9 cellular contexts compared by ENCODE assay signal in genomic region chr12:108559748-108560147, GRCh38. TPM values are rescaled to one million over a fixed set of nuclear protein-coding genes. Genes with fewer than 3 reads are reported as not detected.
DNase-seq lines count a peak whose midpoint lies in the region; ATAC-seq and TF ChIP-seq lines count a peak whose summit lies in the region.
"Had no signal": no experiment of that assay in that cellular context is flagged by ENCODE, and none has a peak within 500 bp of the region (broad histone marks: within the 10 kb centered on the region; RNA-seq: fewer than 3 reads in every experiment).

No MANE protein-coding gene starts in this region.

- H3K27ac Mint-ChIP-seq in activated naive CD4-positive, alpha-beta T cell treated with anti-CD3 and anti-CD28 coated beads, Interleukin-2, amount 10 ng/mL, durations not matched to agents 7 days and 5 days, result peak overlapping the region; percentile 97
- peak overlapping the region; percentile 98 for H3K27ac Mint-ChIP-seq in activated naive CD8-positive, alpha-beta T cell treated with anti-CD3 and anti-CD28 coated beads, Interleukin-2, amount 10 ng/mL, durations not matched to agents 7 days and 5 days

- peaks cover 28% of the 10 kb centered on the region for H3K36me3 Mint-ChIP-seq in activated naive CD4-positive, alpha-beta T cell treated with anti-CD3 and anti-CD28 coated beads, Interleukin-2, amount 10 ng/mL, durations not matched to agents 7 days and 5 days
- peaks cover 11% of the 10 kb centered on the region for H3K36me3 Mint-ChIP-seq in activated naive CD8-positive, alpha-beta T cell treated with anti-CD3 and anti-CD28 coated beads, Interleukin-2, amount 10 ng/mL, durations not matched to agents 7 days and 5 days

- H3K27ac ChIP-seq in tibial nerve, result no peak overlapping the region

- H3K27me3 Mint-ChIP-seq in activated naive CD4-positive, alpha-beta T cell treated with anti-CD3 and anti-CD28 coated beads, Interleukin-2, amount 10 ng/mL, durations not matched to agents 7 days and 5 days, result no peaks in the 10 kb centered on the region
- H3K27me3 Mint-ChIP-seq in activated naive CD8-positive, alpha-beta T cell treated with anti-CD3 and anti-CD28 coated beads, Interleukin-2, amount 10 ng/mL, durations not matched to agents 7 days and 5 days, result no peaks in the 10 kb centered on the region

- no peak for DNase-seq in activated naive CD4-positive, alpha-beta T cell treated with anti-CD3 and anti-CD28 coated beads, Interleukin-2, amount 10 ng/mL, durations not matched to agents 7 days and 5 days
- DNase-seq in activated naive CD4-positive, alpha-beta T cell (lab: John Stamatoyannopoulos, UW), result no peak
- no peak for DNase-seq in activated naive CD8-positive, alpha-beta T cell treated with anti-CD3 and anti-CD28 coated beads, Interleukin-2, amount 10 ng/mL, durations not matched to agents 7 days and 5 days
- no peak for DNase-seq in kidney epithelial cell (ENCODE audit: low read depth)
- no peak for DNase-seq in tibial nerve (ENCODE audit: low spot score in 2 of 2)
- no peak for DNase-seq in LoVo (ENCODE audit: low spot score)
- DNase-seq in UCSD-AML1 (lab: John Stamatoyannopoulos, UW; ENCODE audit: unreplicated experiment), result no peak
- DNase-seq: activated CD8-positive, alpha-beta memory T cell treated with anti-CD3 and anti-CD28 coated beads, Interleukin-2, amount 50 U/mL, for 4 hours had no signal

- H3K4me3 Mint-ChIP-seq in activated naive CD4-positive, alpha-beta T cell treated with anti-CD3 and anti-CD28 coated beads, Interleukin-2, amount 10 ng/mL, durations not matched to agents 7 days and 5 days, result peak overlapping the region; percentile 98
- peak overlapping the region; percentile 94 for H3K4me3 Mint-ChIP-seq in activated naive CD8-positive, alpha-beta T cell treated with anti-CD3 and anti-CD28 coated beads, Interleukin-2, amount 10 ng/mL, durations not matched to agents 7 days and 5 days

- ATAC-seq in activated naive CD8-positive, alpha-beta T cell treated with anti-CD3 and anti-CD28 coated beads, Interleukin-2, amount 10 ng/mL, durations not matched to agents 7 days and 5 days (ENCODE audit: low read depth), result no peak
- no peak for ATAC-seq in HG03432 (IDR thresholded peaks at IDR 0.05; ENCODE audit: unreplicated experiment)

- peaks cover 0 to 75% (median 23%) of the 10 kb centered on the region in 4 donors for H3K4me1 ChIP-seq in tibial nerve

- POLR2A ChIA-PET in activated naive CD8-positive, alpha-beta T cell treated with anti-CD3 and anti-CD28 coated beads, Interleukin-2, amount 10 ng/mL, durations not matched to agents 7 days and 5 days (lab: Charles Lee), result interaction anchor here (6.6 to 12.2 kb wide), 2 partner anchors 60 to 72 kb away, joined by 135 to 146 read pairs; partner anchors contain the start of gene SELPLG

- CTCF ChIA-PET in activated naive CD4-positive, alpha-beta T cell treated with anti-CD3 and anti-CD28 coated beads, Interleukin-2, amount 10 ng/mL, durations not matched to agents 7 days and 5 days (lab: Charles Lee), result interaction anchor here (1.0 to 15.3 kb wide), 2 partner anchors 11 to 59 kb away, joined by 3 to 268 read pairs; no protein-coding TSS in a partner anchor

- peaks cover 66% of the 10 kb centered on the region for H3K4me1 Mint-ChIP-seq in activated naive CD4-positive, alpha-beta T cell treated with anti-CD3 and anti-CD28 coated beads, Interleukin-2, amount 10 ng/mL, durations not matched to agents 7 days and 5 days
- H3K4me1 Mint-ChIP-seq in activated naive CD8-positive, alpha-beta T cell treated with anti-CD3 and anti-CD28 coated beads, Interleukin-2, amount 10 ng/mL, durations not matched to agents 7 days and 5 days, result peaks cover 47% of the 10 kb centered on the region

- no peaks in the 10 kb centered on the region for H3K9me3 ChIP-seq in tibial nerve

- no peak for TF ChIP-seq CTCF in kidney epithelial cell (IDR thresholded peaks at IDR 0.05; ENCODE audit: insufficient read depth, low read length, poor library complexity, severe bottlenecking)
- no peak for TF ChIP-seq CTCF in tibial nerve (IDR thresholded peaks at IDR 0.05)

- WGBS in tibial nerve, 2 donors, result 57 to 60% methylated on average over 3 of the region's 3 CpGs

- H3K4me3 ChIP-seq in kidney epithelial cell (ENCODE audit: low read depth, low read length) (peak overlapping the region; percentile 60), tibial nerve (peak overlapping the region in 3 of 4 donors; percentile 62 to 96 (median 95))

- peaks cover 2% of the 10 kb centered on the region for H3K36me3 ChIP-seq in kidney epithelial cell (ENCODE audit: control insufficient read depth, insufficient read depth, low read length)
- H3K36me3 ChIP-seq in tibial nerve, result peaks cover 0 to 14% (median 0%) of the 10 kb centered on the region in 3 donors

- TF ChIP-seq POLR2A in tibial nerve (IDR thresholded peaks at IDR 0.05), result no peak

- H3K27me3 ChIP-seq in kidney epithelial cell (ENCODE audit: control insufficient read depth, insufficient read depth, low read length), result no peaks in the 10 kb centered on the region
- no peaks in the 10 kb centered on the region for H3K27me3 ChIP-seq in tibial nerve

- H3K9me3 Mint-ChIP-seq in activated naive CD4-positive, alpha-beta T cell treated with anti-CD3 and anti-CD28 coated beads, Interleukin-2, amount 10 ng/mL, durations not matched to agents 7 days and 5 days, result no peaks in the 10 kb centered on the region
- H3K9me3 Mint-ChIP-seq in activated naive CD8-positive, alpha-beta T cell treated with anti-CD3 and anti-CD28 coated beads, Interleukin-2, amount 10 ng/mL, durations not matched to agents 7 days and 5 days, result no peaks in the 10 kb centered on the region

- TF ChIP-seq EP300 in tibial nerve (IDR thresholded peaks at IDR 0.05), result no peak

RNA-seq across cellular contexts. Expression of gene SART3, which starts 1.2 kb away (rescaled TPM):
- total RNA-seq in activated naive CD8-positive, alpha-beta T cell treated with anti-CD3 and anti-CD28 coated beads, Interleukin-2, amount 10 ng/mL, durations not matched to agents 7 days and 5 days, result 10 to 100 TPM; 79.9 to 88.3 TPM
- 40.3 and 56.0 TPM in 2 replicates for total RNA-seq in kidney epithelial cell
- total RNA-seq in tibial nerve, result 10 to 100 TPM; 51.3 to 70.1 (median 63.4) TPM

RNA-seq across cellular contexts. Expression of gene ISCU, which starts 2.6 kb away (rescaled TPM):
- total RNA-seq in activated naive CD8-positive, alpha-beta T cell treated with anti-CD3 and anti-CD28 coated beads, Interleukin-2, amount 10 ng/mL, durations not matched to agents 7 days and 5 days, result 10 to 100 TPM; 86.8 to 89.6 TPM
- total RNA-seq in kidney epithelial cell (134 and 136 TPM in 2 replicates), tibial nerve (100 to 1,000 TPM; 172 to 269 (median 185) TPM)

RNA-seq across cellular contexts. Expression of gene TMEM119, which starts 38.1 kb away (rescaled TPM):
- total RNA-seq in activated naive CD8-positive, alpha-beta T cell treated with anti-CD3 and anti-CD28 coated beads, Interleukin-2, amount 10 ng/mL, durations not matched to agents 7 days and 5 days, result under 1 TPM; 0.11 to 0.48 TPM
- total RNA-seq in kidney epithelial cell (not detected in 2 replicates), tibial nerve (10 to 100 TPM in 3 of 4 donors, 1 to 10 TPM in 1; 9.0 to 48.8 (median 42.3) TPM)

RNA-seq across cellular contexts. Expression of gene FICD, which starts 44.7 kb away (rescaled TPM):
- 1 to 10 TPM; 6.8 to 6.9 TPM for total RNA-seq in activated naive CD8-positive, alpha-beta T cell treated with anti-CD3 and anti-CD28 coated beads, Interleukin-2, amount 10 ng/mL, durations not matched to agents 7 days and 5 days
- total RNA-seq in kidney epithelial cell, result 6.9 and 8.4 TPM in 2 replicates
- total RNA-seq in tibial nerve, result 10 to 100 TPM in 1 of 4 donors, 1 to 10 TPM in 3; 4.8 to 13.2 (median 8.3) TPM
